In genomic region chr14:99541677-99542470, GRCh38 we compare ENCODE assay signal across 1 cellular context.
TF ChIP-seq lines count a peak whose summit lies in the region.

No MANE protein-coding gene starts in this region.

TF ChIP-seq in H1, 55 proteins besides CTCF, POLR2A, EP300 and RAD21 (continued from another document):
- TF ChIP-seq SIRT6 (IDR thresholded peaks at IDR 0.05; ENCODE audit: low read length) (no peak), POU5F1 (IDR thresholded peaks at IDR 0.05; ENCODE audit: low read depth, low read length) (no peak), SUZ12 (IDR thresholded peaks at IDR 0.05; ENCODE audit: low read length) (no peak)
